ENCODE assay signal across 16 cellular contexts in the genomic region with DNA sequence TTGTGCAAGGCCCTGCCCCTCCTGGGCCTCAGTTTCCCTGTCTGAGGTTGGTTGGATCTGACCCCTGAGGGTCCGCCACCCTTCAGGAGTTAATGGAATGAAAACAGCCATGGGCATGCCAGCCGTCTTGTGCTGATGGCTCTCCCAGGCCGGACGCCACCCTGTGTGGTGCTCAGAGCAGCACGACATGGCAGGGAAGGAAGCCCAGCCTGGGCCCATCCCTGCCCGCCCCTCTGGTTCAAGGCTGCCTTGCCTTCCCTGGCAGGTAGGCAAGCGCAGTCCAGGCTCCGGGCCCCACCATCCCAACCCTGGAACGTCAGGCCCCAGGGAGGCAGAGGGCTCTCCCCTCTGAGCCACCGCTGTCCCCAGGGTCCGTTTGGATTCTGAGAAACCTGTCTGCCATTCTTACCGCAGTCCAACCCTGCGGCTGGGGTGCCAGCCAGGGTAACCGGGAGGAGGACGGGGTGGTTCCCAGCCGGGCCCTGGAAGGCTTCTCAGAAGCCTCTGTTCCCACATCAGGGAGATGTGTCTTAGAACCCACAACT.
DNase-seq lines count a peak whose midpoint lies in the region; ATAC-seq and TF ChIP-seq lines count a peak whose summit lies in the region.
"Had no signal": no experiment of that assay in that cellular context is flagged by ENCODE, and none has a peak within 500 bp of the region (broad histone marks: within the 10 kb centered on the region; RNA-seq: fewer than 3 reads in every experiment).

No MANE protein-coding gene starts in this region.

- H3K4me1 Mint-ChIP-seq in MCF 10A (ENCODE audit: insufficient read depth, unreplicated experiment), result peaks cover 23% of the 10 kb centered on the region
- H3K4me1 Mint-ChIP-seq in activated CD4-positive, alpha-beta memory T cell treated with anti-CD3 and anti-CD28 coated beads, Interleukin-2, amount 10 ng/mL, durations not matched to agents 7 days and 5 days, result peaks cover 3% of the 10 kb centered on the region

- H3K27ac ChIP-seq in breast epithelium (peak overlapping the region; percentile 29 to 86), liver (ENCODE audit: low read depth in 1 of 2, low read length in 2 of 2) (peak overlapping the region; percentile 82 to 95), prostate gland (peak overlapping the region; percentile 79 to 90)
- H3K27ac ChIP-seq: 22Rv1; BLaER1 treated with 17β-estradiol and CSF1 and Interleukin-3, amounts not matched to agents 10 nM and 100 nM had no signal

- no peak for DNase-seq in breast epithelium (ENCODE audit: low spot score in 2 of 2)
- no peak for DNase-seq in MCF 10A (ENCODE audit: unreplicated experiment)
- no peak for DNase-seq in prostate gland (ENCODE audit: low spot score)
- DNase-seq in activated CD4-positive, alpha-beta memory T cell treated with anti-CD3 and anti-CD28 coated beads, Interleukin-2, amount 10 ng/mL, durations not matched to agents 7 days and 5 days, result no peak
- no peak for DNase-seq in NCI-H1694 (lab: John Stamatoyannopoulos, UW)
- DNase-seq: CD4-positive, alpha-beta T cell; EL; GOT3; HFFc6; IMR-90 had no signal

- H3K27me3 ChIP-seq in breast epithelium (no peaks in the 10 kb centered on the region), liver (ENCODE audit: control insufficient read depth in 4 of 4, insufficient read depth in 4 of 4, low read length in 3 of 4) (no peaks in the 10 kb centered on the region), prostate gland (replicated peaks; ENCODE audit: insufficient read depth) (no peaks in the 10 kb centered on the region)
- H3K27me3 ChIP-seq: BLaER1 treated with 17β-estradiol and CSF1 and Interleukin-3, amounts not matched to agents 10 nM and 100 nM had no signal

- no peak for TF ChIP-seq CTCF in breast epithelium (IDR thresholded peaks at IDR 0.05)
- no peak for TF ChIP-seq CTCF in MCF 10A (IDR thresholded peaks at IDR 0.05; ENCODE audit: unreplicated experiment)
- TF ChIP-seq CTCF in liver (IDR thresholded peaks at IDR 0.05; ENCODE audit: low read depth, low read length, missing input control), result no peak
- no peak for TF ChIP-seq CTCF in prostate gland (IDR thresholded peaks at IDR 0.05)

- POLR2A ChIA-PET in MCF 10A (lab: Yijun Ruan, JAX), result interaction anchor here (1.4 kb wide), 1 partner anchor 9 kb away, joined by 5 read pairs; no protein-coding TSS in a partner anchor
- POLR2A ChIA-PET in activated CD4-positive, alpha-beta memory T cell treated with anti-CD3 and anti-CD28 coated beads, Interleukin-2, amount 10 ng/mL, durations not matched to agents 7 days and 5 days (lab: Charles Lee), result no interaction called here

- TF ChIP-seq POLR2A in breast epithelium (IDR thresholded peaks at IDR 0.05), result no peak
- no peak for TF ChIP-seq POLR2A in prostate gland (IDR thresholded peaks at IDR 0.05)

- no peak overlapping the region for H3K9ac ChIP-seq in liver (ENCODE audit: low read depth in 1 of 2, low read length in 2 of 2)
- H3K9ac ChIP-seq: BLaER1 treated with 17β-estradiol and CSF1 and Interleukin-3, amounts not matched to agents 10 nM and 100 nM had no signal

- no peak overlapping the region for H3K4me3 Mint-ChIP-seq in MCF 10A (ENCODE audit: unreplicated experiment)
- no peak overlapping the region for H3K4me3 Mint-ChIP-seq in activated CD4-positive, alpha-beta memory T cell treated with anti-CD3 and anti-CD28 coated beads, Interleukin-2, amount 10 ng/mL, durations not matched to agents 7 days and 5 days
- H3K4me3 Mint-ChIP-seq: CD4-positive, alpha-beta T cell; HFFc6 had no signal

- H3K36me3 ChIP-seq in breast epithelium (no peaks in the 10 kb centered on the region), liver (ENCODE audit: control insufficient read depth in 4 of 4, insufficient read depth in 3 of 4, low read depth in 1 of 4, low read length in 3 of 4) (no peaks in the 10 kb centered on the region), prostate gland (no peaks in the 10 kb centered on the region)
- H3K36me3 ChIP-seq: BLaER1 treated with 17β-estradiol and CSF1 and Interleukin-3, amounts not matched to agents 10 nM and 100 nM; HAP-1 had no signal

- TF ChIP-seq RAD21 in liver (IDR thresholded peaks at IDR 0.05), result no peak

- intact Hi-C loops in breast epithelium (cut with DNase I; ENCODE audit: low total_unique reads) (no loop called here), MCF 10A (cut with micrococcal nuclease) (loop anchor here (5.0 kb wide), 1 partner anchor 53 kb away; no protein-coding TSS in a partner anchor), prostate gland (cut with DNase I) (no loop called here)

- BruUV-seq in MCF 10A (replicated peaks; lab: Mats Ljungman, UMichigan), result no TSS peak

- no peaks in the 10 kb centered on the region for H3K36me3 Mint-ChIP-seq in MCF 10A (ENCODE audit: insufficient read depth, unreplicated experiment)
- H3K36me3 Mint-ChIP-seq in activated CD4-positive, alpha-beta memory T cell treated with anti-CD3 and anti-CD28 coated beads, Interleukin-2, amount 10 ng/mL, durations not matched to agents 7 days and 5 days (ENCODE audit: low read depth), result peaks cover 9% of the 10 kb centered on the region

- H3K9me3 ChIP-seq in breast epithelium (no peaks in the 10 kb centered on the region), liver (ENCODE audit: control insufficient read depth in 4 of 4, low read length in 3 of 4) (no peaks in the 10 kb centered on the region), prostate gland (no peaks in the 10 kb centered on the region)
- H3K9me3 ChIP-seq: HAP-1 had no signal

- CTCF ChIA-PET in MCF 10A (lab: Yijun Ruan, JAX), result interaction anchor here (0.6 kb wide), 1 partner anchor 152 kb away, joined by 3 read pairs; no protein-coding TSS in a partner anchor
- CTCF ChIA-PET in activated CD4-positive, alpha-beta memory T cell treated with anti-CD3 and anti-CD28 coated beads, Interleukin-2, amount 10 ng/mL, durations not matched to agents 7 days and 5 days (lab: Charles Lee), result no interaction called here

- no peaks in the 10 kb centered on the region for H3K27me3 Mint-ChIP-seq in MCF 10A (ENCODE audit: insufficient read depth, unreplicated experiment)
- H3K27me3 Mint-ChIP-seq in activated CD4-positive, alpha-beta memory T cell treated with anti-CD3 and anti-CD28 coated beads, Interleukin-2, amount 10 ng/mL, durations not matched to agents 7 days and 5 days, result no peaks in the 10 kb centered on the region
- H3K27me3 Mint-ChIP-seq: CD4-positive, alpha-beta T cell had no signal

- no peak overlapping the region for H3K27ac Mint-ChIP-seq in MCF 10A (ENCODE audit: low read depth, unreplicated experiment)
- no peak overlapping the region for H3K27ac Mint-ChIP-seq in activated CD4-positive, alpha-beta memory T cell treated with anti-CD3 and anti-CD28 coated beads, Interleukin-2, amount 10 ng/mL, durations not matched to agents 7 days and 5 days
- H3K27ac Mint-ChIP-seq: CD4-positive, alpha-beta T cell; HFFc6 had no signal

- ATAC-seq in HG03378 (IDR thresholded peaks at IDR 0.05; ENCODE audit: unreplicated experiment), result no peak
- no peak for ATAC-seq in HG03097 (IDR thresholded peaks at IDR 0.05; ENCODE audit: low FRiP score, unreplicated experiment)

- peaks cover 8% of the 10 kb centered on the region for H3K9me3 Mint-ChIP-seq in MCF 10A (ENCODE audit: unreplicated experiment)
- H3K9me3 Mint-ChIP-seq in activated CD4-positive, alpha-beta memory T cell treated with anti-CD3 and anti-CD28 coated beads, Interleukin-2, amount 10 ng/mL, durations not matched to agents 7 days and 5 days, result peaks cover 11% of the 10 kb centered on the region

- 95% methylated on average over 16 of the region's 16 CpGs for WGBS in liver
- WGBS in prostate gland, result 72% methylated on average over 12 of the region's 16 CpGs

- H3K4me3 ChIP-seq in breast epithelium, result no peak overlapping the region
- H3K4me3 ChIP-seq in liver (ENCODE audit: low read depth in 1 of 3, low read length in 3 of 3), result no peak overlapping the region
- H3K4me3 ChIP-seq in prostate gland, result no peak overlapping the region
- H3K4me3 ChIP-seq: BLaER1 treated with 17β-estradiol and CSF1 and Interleukin-3, amounts not matched to agents 10 nM and 100 nM; HAP-1 had no signal

- H3K4me1 ChIP-seq in breast epithelium, result peaks cover 3 to 10% of the 10 kb centered on the region in 2 donors
- H3K4me1 ChIP-seq in liver (ENCODE audit: control insufficient read depth in 4 of 4, insufficient read depth in 4 of 4, low read length in 3 of 4), result peaks cover 22 to 56% (median 41%) of the 10 kb centered on the region in 4 donors
- H3K4me1 ChIP-seq in prostate gland (replicated peaks), result peaks cover 32% of the 10 kb centered on the region
- H3K4me1 ChIP-seq: HAP-1 had no signal

TF ChIP-seq in liver, 16 proteins besides CTCF, POLR2A, EP300 and RAD21 (continues in another document):
- TF ChIP-seq TAF1 (conservative IDR thresholded peaks at IDR 0.05), result no peak
- no peak for TF ChIP-seq SP1 (IDR thresholded peaks at IDR 0.05)
- TF ChIP-seq, protein P1, sequence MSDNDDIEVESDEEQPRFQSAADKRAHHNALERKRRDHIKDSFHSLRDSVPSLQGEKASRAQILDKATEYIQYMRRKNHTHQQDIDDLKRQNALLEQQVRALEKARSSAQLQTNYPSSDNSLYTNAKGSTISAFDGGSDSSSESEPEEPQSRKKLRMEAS (IDR thresholded peaks at IDR 0.05), result no peak
- TF ChIP-seq, protein P2, sequence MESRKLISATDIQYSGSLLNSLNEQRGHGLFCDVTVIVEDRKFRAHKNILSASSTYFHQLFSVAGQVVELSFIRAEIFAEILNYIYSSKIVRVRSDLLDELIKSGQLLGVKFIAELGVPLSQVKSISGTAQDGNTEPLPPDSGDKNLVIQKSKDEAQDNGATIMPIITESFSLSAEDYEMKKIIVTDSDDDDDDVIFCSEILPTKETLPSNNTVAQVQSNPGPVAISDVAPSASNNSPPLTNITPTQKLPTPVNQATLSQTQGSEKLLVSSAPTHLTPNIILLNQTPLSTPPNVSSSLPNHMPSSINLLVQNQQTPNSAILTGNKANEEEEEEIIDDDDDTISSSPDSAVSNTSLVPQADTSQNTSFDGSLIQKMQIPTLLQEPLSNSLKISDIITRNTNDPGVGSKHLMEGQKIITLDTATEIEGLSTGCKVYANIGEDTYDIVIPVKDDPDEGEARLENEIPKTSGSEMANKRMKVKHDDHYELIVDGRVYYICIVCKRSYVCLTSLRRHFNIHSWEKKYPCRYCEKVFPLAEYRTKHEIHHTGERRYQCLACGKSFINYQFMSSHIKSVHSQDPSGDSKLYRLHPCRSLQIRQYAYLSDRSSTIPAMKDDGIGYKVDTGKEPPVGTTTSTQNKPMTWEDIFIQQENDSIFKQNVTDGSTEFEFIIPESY (IDR thresholded peaks at IDR 0.05), result no peak
- TF ChIP-seq RXRA (IDR thresholded peaks at IDR 0.05), result no peak
- no peak for TF ChIP-seq JUND (IDR thresholded peaks at IDR 0.05)
- TF ChIP-seq FOXA1 (IDR thresholded peaks at IDR 0.05), result no peak
- TF ChIP-seq FOXA2 (IDR thresholded peaks at IDR 0.05), result no peak
- TF ChIP-seq HNF4A (conservative IDR thresholded peaks at IDR 0.05), result no peak
- no peak for TF ChIP-seq YY1 (IDR thresholded peaks at IDR 0.05)
- TF ChIP-seq, protein P3, sequence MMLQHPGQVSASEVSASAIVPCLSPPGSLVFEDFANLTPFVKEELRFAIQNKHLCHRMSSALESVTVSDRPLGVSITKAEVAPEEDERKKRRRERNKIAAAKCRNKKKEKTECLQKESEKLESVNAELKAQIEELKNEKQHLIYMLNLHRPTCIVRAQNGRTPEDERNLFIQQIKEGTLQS (IDR thresholded peaks at IDR 0.05), result no peak
